ENCODE assay signal across 39 cellular contexts in genomic region chr1:78565393-78565792, GRCh38. TPM values are rescaled to one million over a fixed set of nuclear protein-coding genes. Genes with fewer than 3 reads are reported as not detected.
"Had no signal": no experiment of that assay in that cellular context is flagged by ENCODE, and none has a peak within 500 bp of the region (broad histone marks: within the 10 kb centered on the region; RNA-seq: fewer than 3 reads in every experiment).

No MANE protein-coding gene starts in this region.

- DNase-seq: activated effector memory CD4-positive, alpha-beta T cell treated with anti-CD3 and anti-CD28 coated beads, Interleukin-2, amount 50 U/mL, for 16 hours; activated effector memory CD4-positive, alpha-beta T cell treated with Interleukin-2 at 50 U/mL for 16 hours; activated gamma-delta T cell; activated gamma-delta T cell treated with Interleukin-2 at 50 U/mL for 16 hours; activated naive CD4-positive, alpha-beta T cell; activated naive CD4-positive, alpha-beta T cell treated with anti-CD3 and anti-CD28 coated beads, Interleukin-2, amount 10 ng/mL, durations not matched to agents 7 days and 5 days; activated naive CD4-positive, alpha-beta T cell treated with anti-CD3 and anti-CD28 coated beads, Interleukin-2, amount 50 U/mL, for 16 hours; activated naive CD4-positive, alpha-beta T cell treated with Interleukin-2 at 50 U/mL for 16 hours; activated naive CD8-positive, alpha-beta T cell treated with anti-CD3 and anti-CD28 coated beads for 36 hours; activated naive CD8-positive, alpha-beta T cell treated with anti-CD3 and anti-CD28 coated beads, Interleukin-2, amount 10 ng/mL, durations not matched to agents 7 days and 5 days; activated naive CD8-positive, alpha-beta T cell treated with anti-CD3 and anti-CD28 coated beads, Interleukin-2, amount 50 U/mL, for 24 hours; activated T-cell treated with anti-CD3 and anti-CD28 coated beads for 4 hours; activated T-cell treated with anti-CD3 and anti-CD28 coated beads, Interleukin-2, amount 50 U/mL, for 1 hour; activated T-cell treated with anti-CD3 and anti-CD28 coated beads, Interleukin-2, amount 50 U/mL, for 24 hours; activated T-cell treated with anti-CD3 and anti-CD28 coated beads, Interleukin-2, amount 50 U/mL, for 4 hours; activated T-cell treated with anti-CD3 and anti-CD28 coated beads, Interleukin-2, amount 50 U/mL, for 48 hours; activated T-cell treated with anti-CD3 and anti-CD28 coated beads, Interleukin-2, amount 50 U/mL, for 72 hours; amniotic stem cell; amygdala; anterior cingulate cortex; aorta; body of pancreas; brain microvascular endothelial cell; caudate nucleus; central memory CD4-positive, alpha-beta T cell; cerebellar nuclear complex had no signal

- H3K27ac ChIP-seq: adrenal gland, ascending aorta, body of pancreas, brain microvascular endothelial cell, breast epithelium, cardiac muscle cell had no signal

- ATAC-seq: activated naive CD4-positive, alpha-beta T cell treated with anti-CD3 and anti-CD28 coated beads, Interleukin-2, amount 50 U/mL, for 72 hours; activated naive CD8-positive, alpha-beta T cell treated with anti-CD3 and anti-CD28 coated beads, Interleukin-2, amount 50 U/mL, for 24 hours; activated T-cell treated with anti-CD3 and anti-CD28 coated beads, Interleukin-2, amount 50 U/mL, for 4 hours; activated T-cell treated with anti-CD3 and anti-CD28 coated beads, Interleukin-2, amount 50 U/mL, for 72 hours; activated T-helper 17 cell treated with anti-CD3 and anti-CD28 coated beads, Interleukin-2, amount 50 U/mL, for 72 hours; body of pancreas had no signal

- H3K27ac Mint-ChIP-seq: activated naive CD4-positive, alpha-beta T cell treated with anti-CD3 and anti-CD28 coated beads, Interleukin-2, amount 10 ng/mL, durations not matched to agents 7 days and 5 days; activated naive CD4-positive, alpha-beta T cell treated with anti-CD3 and anti-CD28 coated beads, Interleukin-2, amount 50 U/mL, for 24 hours; activated naive CD4-positive, alpha-beta T cell treated with anti-CD3 and anti-CD28 coated beads, Interleukin-2, amount 50 U/mL, for 72 hours; activated naive CD8-positive, alpha-beta T cell; activated naive CD8-positive, alpha-beta T cell treated with anti-CD3 and anti-CD28 coated beads for 36 hours; activated naive CD8-positive, alpha-beta T cell treated with anti-CD3 and anti-CD28 coated beads, Interleukin-2, amount 10 ng/mL, durations not matched to agents 7 days and 5 days; activated naive CD8-positive, alpha-beta T cell treated with anti-CD3 and anti-CD28 coated beads, Interleukin-2, amount 50 U/mL, for 24 hours; activated T-cell treated with anti-CD3 and anti-CD28 coated beads, Interleukin-2, amount 50 U/mL, for 24 hours; activated T-cell treated with anti-CD3 and anti-CD28 coated beads, Interleukin-2, amount 50 U/mL, for 72 hours; activated T-helper 1 cell treated with anti-CD3 and anti-CD28 coated beads, Interleukin-12 subunit alpha, Interleukin-12 subunit beta, Interleukin-2, Interleukin-4 antibody, amounts not matched to agents 30 ng/mL and 10 ng/mL and 1 ng/mL, durations not matched to agents 14 hours and 24 hours and 36 hours; activated T-helper 17 cell treated with anti-CD3 and anti-CD28 coated beads, Interleukin-2, amount 50 U/mL, for 72 hours; activated T-helper 2 cell treated with anti-CD3 and anti-CD28 coated beads, Interferon-gamma antibody, Interleukin-2, Interleukin-4, amounts not matched to agents 10 μg/mL and 5 μg/mL and 100 μg/mL, durations not matched to agents 14 hours and 24 hours and 36 hours; brain had no signal

- H3K9me3 Mint-ChIP-seq: activated naive CD4-positive, alpha-beta T cell treated with anti-CD3 and anti-CD28 coated beads, Interleukin-2, amount 10 ng/mL, durations not matched to agents 7 days and 5 days; activated naive CD4-positive, alpha-beta T cell treated with anti-CD3 and anti-CD28 coated beads, Interleukin-2, amount 50 U/mL, for 24 hours; activated naive CD4-positive, alpha-beta T cell treated with anti-CD3 and anti-CD28 coated beads, Interleukin-2, amount 50 U/mL, for 72 hours; activated naive CD8-positive, alpha-beta T cell treated with anti-CD3 and anti-CD28 coated beads for 36 hours; activated naive CD8-positive, alpha-beta T cell treated with anti-CD3 and anti-CD28 coated beads, Interleukin-2, amount 10 ng/mL, durations not matched to agents 7 days and 5 days; activated naive CD8-positive, alpha-beta T cell treated with anti-CD3 and anti-CD28 coated beads, Interleukin-2, amount 50 U/mL, for 24 hours; activated T-cell treated with anti-CD3 and anti-CD28 coated beads, Interleukin-2, amount 50 U/mL, for 4 hours; activated T-cell treated with anti-CD3 and anti-CD28 coated beads, Interleukin-2, amount 50 U/mL, for 72 hours; activated T-helper 1 cell treated with anti-CD3 and anti-CD28 coated beads, Interleukin-12 subunit alpha, Interleukin-12 subunit beta, Interleukin-2, Interleukin-4 antibody, amounts not matched to agents 30 ng/mL and 10 ng/mL and 1 ng/mL, durations not matched to agents 14 hours and 24 hours and 36 hours; activated T-helper 17 cell treated with anti-CD3 and anti-CD28 coated beads, Interleukin-2, amount 50 U/mL, for 72 hours; activated T-helper 2 cell treated with anti-CD3 and anti-CD28 coated beads, Interferon-gamma antibody, Interleukin-2, Interleukin-4, amounts not matched to agents 10 μg/mL and 5 μg/mL and 100 μg/mL, durations not matched to agents 14 hours and 24 hours and 36 hours; brain; central memory CD8-positive, alpha-beta T cell had no signal

- H3K4me1 Mint-ChIP-seq: activated naive CD4-positive, alpha-beta T cell treated with anti-CD3 and anti-CD28 coated beads, Interleukin-2, amount 10 ng/mL, durations not matched to agents 7 days and 5 days; activated naive CD4-positive, alpha-beta T cell treated with anti-CD3 and anti-CD28 coated beads, Interleukin-2, amount 50 U/mL, for 24 hours; activated naive CD8-positive, alpha-beta T cell treated with anti-CD3 and anti-CD28 coated beads for 36 hours; activated naive CD8-positive, alpha-beta T cell treated with anti-CD3 and anti-CD28 coated beads, Interleukin-2, amount 10 ng/mL, durations not matched to agents 7 days and 5 days; activated naive CD8-positive, alpha-beta T cell treated with anti-CD3 and anti-CD28 coated beads, Interleukin-2, amount 50 U/mL, for 24 hours; activated T-helper 17 cell treated with anti-CD3 and anti-CD28 coated beads, Interleukin-2, amount 50 U/mL, for 72 hours; brain; central memory CD8-positive, alpha-beta T cell had no signal

- H3K4me1 ChIP-seq: adrenal gland, ascending aorta, body of pancreas, breast epithelium had no signal

- H3K36me3 ChIP-seq: adrenal gland, ascending aorta, brain microvascular endothelial cell, breast epithelium, cardiac muscle cell had no signal

- H3K9me3 ChIP-seq: adrenal gland, ascending aorta, body of pancreas, breast epithelium had no signal

- H3K4me3 Mint-ChIP-seq: activated naive CD4-positive, alpha-beta T cell treated with anti-CD3 and anti-CD28 coated beads, Interleukin-2, amount 10 ng/mL, durations not matched to agents 7 days and 5 days; activated naive CD4-positive, alpha-beta T cell treated with anti-CD3 and anti-CD28 coated beads, Interleukin-2, amount 50 U/mL, for 24 hours; activated naive CD8-positive, alpha-beta T cell; activated naive CD8-positive, alpha-beta T cell treated with anti-CD3 and anti-CD28 coated beads for 36 hours; activated naive CD8-positive, alpha-beta T cell treated with anti-CD3 and anti-CD28 coated beads, Interleukin-2, amount 10 ng/mL, durations not matched to agents 7 days and 5 days; activated naive CD8-positive, alpha-beta T cell treated with anti-CD3 and anti-CD28 coated beads, Interleukin-2, amount 50 U/mL, for 24 hours; activated T-cell treated with anti-CD3 and anti-CD28 coated beads, Interleukin-2, amount 50 U/mL, for 24 hours; activated T-cell treated with anti-CD3 and anti-CD28 coated beads, Interleukin-2, amount 50 U/mL, for 4 hours; activated T-cell treated with anti-CD3 and anti-CD28 coated beads, Interleukin-2, amount 50 U/mL, for 72 hours; activated T-helper 1 cell treated with anti-CD3 and anti-CD28 coated beads, Interleukin-12 subunit alpha, Interleukin-12 subunit beta, Interleukin-2, Interleukin-4 antibody, amounts not matched to agents 30 ng/mL and 10 ng/mL and 1 ng/mL, durations not matched to agents 14 hours and 24 hours and 36 hours; activated T-helper 17 cell treated with anti-CD3 and anti-CD28 coated beads, Interleukin-2, amount 50 U/mL, for 72 hours; brain; central memory CD8-positive, alpha-beta T cell had no signal

- H3K27me3 ChIP-seq: adrenal gland, ascending aorta, body of pancreas, brain microvascular endothelial cell, breast epithelium, cardiac muscle cell had no signal

- H3K4me3 ChIP-seq: adrenal gland, ascending aorta, body of pancreas, breast epithelium, cardiac muscle cell had no signal

- H3K36me3 Mint-ChIP-seq: activated naive CD4-positive, alpha-beta T cell treated with anti-CD3 and anti-CD28 coated beads, Interleukin-2, amount 10 ng/mL, durations not matched to agents 7 days and 5 days; activated naive CD4-positive, alpha-beta T cell treated with anti-CD3 and anti-CD28 coated beads, Interleukin-2, amount 50 U/mL, for 24 hours; activated naive CD4-positive, alpha-beta T cell treated with anti-CD3 and anti-CD28 coated beads, Interleukin-2, amount 50 U/mL, for 72 hours; activated naive CD8-positive, alpha-beta T cell; activated naive CD8-positive, alpha-beta T cell treated with anti-CD3 and anti-CD28 coated beads for 36 hours; activated naive CD8-positive, alpha-beta T cell treated with anti-CD3 and anti-CD28 coated beads, Interleukin-2, amount 10 ng/mL, durations not matched to agents 7 days and 5 days; brain had no signal

- H3K27me3 Mint-ChIP-seq: activated naive CD4-positive, alpha-beta T cell treated with anti-CD3 and anti-CD28 coated beads, Interleukin-2, amount 10 ng/mL, durations not matched to agents 7 days and 5 days; activated naive CD4-positive, alpha-beta T cell treated with anti-CD3 and anti-CD28 coated beads, Interleukin-2, amount 50 U/mL, for 24 hours; activated naive CD8-positive, alpha-beta T cell; activated naive CD8-positive, alpha-beta T cell treated with anti-CD3 and anti-CD28 coated beads for 36 hours; activated T-cell treated with anti-CD3 and anti-CD28 coated beads, Interleukin-2, amount 50 U/mL, for 24 hours; activated T-helper 17 cell treated with anti-CD3 and anti-CD28 coated beads, Interleukin-2, amount 50 U/mL, for 72 hours; brain; central memory CD8-positive, alpha-beta T cell had no signal

RNA-seq across cellular contexts. Expression of gene IFI44L, which starts 54.9 kb away (rescaled TPM):
- total RNA-seq: bronchial epithelial cell had no signal
- polyA plus RNA-seq: cardiac muscle cell had no signal
